Comparison of ENCODE assay signal across 17 cellular contexts in the genomic region with DNA sequence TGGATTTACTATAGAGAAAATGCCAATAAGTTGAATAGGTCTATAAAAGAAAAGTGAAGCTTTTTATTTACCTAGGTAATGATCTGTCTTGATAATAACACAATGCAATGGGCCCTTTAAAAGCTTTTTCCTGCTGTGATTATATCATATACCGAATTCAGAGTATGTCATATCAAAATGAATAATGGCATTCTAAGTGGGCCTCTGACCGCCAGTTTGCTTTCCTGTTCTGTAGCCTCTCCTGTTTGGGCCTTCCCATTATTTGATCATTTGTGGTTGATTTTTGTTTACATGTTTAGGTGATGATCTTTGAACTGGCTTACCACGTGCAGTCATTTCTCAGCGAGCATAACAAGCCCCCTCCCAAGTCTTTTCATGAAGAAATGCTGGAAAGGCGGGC. TPM values are rescaled to one million over a fixed set of nuclear protein-coding genes. Genes with fewer than 3 reads are reported as not detected.
DNase-seq lines count a peak whose midpoint lies in the region; ATAC-seq and TF ChIP-seq lines count a peak whose summit lies in the region.
"Had no signal": no experiment of that assay in that cellular context is flagged by ENCODE, and none has a peak within 500 bp of the region (broad histone marks: within the 10 kb centered on the region; RNA-seq: fewer than 3 reads in every experiment).

No MANE protein-coding gene starts in this region.

- peak overlapping the region; percentile 7 for H3K4me3 Mint-ChIP-seq in T-helper 2 cell treated with Interferon-gamma antibody and Interleukin-4, amounts not matched to agents 5 μg/mL and 100 μg/mL, for 36 hours

- no peak for ATAC-seq in GM18858 (IDR thresholded peaks at IDR 0.05; ENCODE audit: unreplicated experiment)
- ATAC-seq: A549 had no signal

- H3K36me3 Mint-ChIP-seq in T-helper 2 cell treated with Interferon-gamma antibody and Interleukin-4, amounts not matched to agents 5 μg/mL and 100 μg/mL, for 36 hours (ENCODE audit: low read depth) = peaks cover 36% of the 10 kb centered on the region

- H3K9me3 Mint-ChIP-seq in T-helper 2 cell treated with Interferon-gamma antibody and Interleukin-4, amounts not matched to agents 5 μg/mL and 100 μg/mL, for 36 hours = no peaks in the 10 kb centered on the region

- H3K27me3 Mint-ChIP-seq in T-helper 2 cell treated with Interferon-gamma antibody and Interleukin-4, amounts not matched to agents 5 μg/mL and 100 μg/mL, for 36 hours (ENCODE audit: low read depth) = no peaks in the 10 kb centered on the region

- H3K4me3 ChIP-seq in fibroblast of villous mesenchyme (ENCODE audit: low read depth, low read length) = no peak overlapping the region
- H3K4me3 ChIP-seq: A549, GM23248, MG63 had no signal

- in situ Hi-C loops in KBM-7 (cut with MboI; ENCODE audit: low pct_unique_long_range_greater_than_20kb, low sequenced_read_pairs) = no loop called here

- no peak overlapping the region for H3K27ac ChIP-seq in substantia nigra (ENCODE audit: low read depth, low read length, poor library complexity, severe bottlenecking)
- H3K27ac ChIP-seq: A549, C4-2B, GM23248, KMS-11 had no signal

- no peak for TF ChIP-seq CTCF in fibroblast of villous mesenchyme (IDR thresholded peaks at IDR 0.05; ENCODE audit: insufficient read depth, low read depth, low read length)

- H3K4me1 Mint-ChIP-seq in T-helper 2 cell treated with Interferon-gamma antibody and Interleukin-4, amounts not matched to agents 5 μg/mL and 100 μg/mL, for 36 hours (ENCODE audit: low read depth) = peaks cover 18% of the 10 kb centered on the region

- no peak for DNase-seq in T-helper 2 cell treated with Interferon-gamma antibody and Interleukin-4, amounts not matched to agents 5 μg/mL and 100 μg/mL, for 36 hours (ENCODE audit: low spot score)
- DNase-seq in T-helper 2 cell (no peak), NCI-H1417 treated with DMSO at 0.1 percent for 48 hours (lab: John Stamatoyannopoulos, UW) (peak; percentile 78), NCI-H2227 (lab: John Stamatoyannopoulos, UW; ENCODE audit: unreplicated experiment) (peak; percentile 83), fibroblast of villous mesenchyme (ENCODE audit: low read depth) (peak; percentile 25), KBM-7 (no peak), substantia nigra (lab: John Stamatoyannopoulos, UW) (no peak)
- DNase-seq: GM23248, MG63, NCI-H1092 treated with DMSO at 0.1 percent for 48 hours, NCI-H2029 treated with DMSO at 0.1 percent for 48 hours, NCI-H510A treated with DMSO at 0.1 percent for 48 hours, RPMI8226 had no signal

- H3K27ac Mint-ChIP-seq in T-helper 2 cell treated with Interferon-gamma antibody and Interleukin-4, amounts not matched to agents 5 μg/mL and 100 μg/mL, for 36 hours = no peak overlapping the region

RNA-seq across cellular contexts. Expression of gene EIF2AK4, which starts 14.9 kb away (rescaled TPM):
- total RNA-seq in fibroblast of villous mesenchyme = 70.2 and 104 TPM in 2 replicates

RNA-seq across cellular contexts. Expression of gene GPR176, which starts 28.8 kb away (rescaled TPM):
- 111 and 120 TPM in 2 replicates for total RNA-seq in fibroblast of villous mesenchyme

Comparison
In these comparisons a context has a peak if more than half of its experiments do, and no peak if none do; other contexts are left out.
1. DNase-seq: peak in NCI-H1417 treated with DMSO at 0.1 percent for 48 hours (single experiment), NCI-H2227 (single experiment) and fibroblast of villous mesenchyme (single experiment); none in T-helper 2 cell treated with Interferon-gamma antibody and Interleukin-4, amounts not matched to agents 5 μg/mL and 100 μg/mL, for 36 hours (single experiment), T-helper 2 cell (0 of 5), KBM-7 (single experiment) and substantia nigra (0 of 49).